25 cellular contexts compared by ENCODE assay signal in the genomic region with DNA sequence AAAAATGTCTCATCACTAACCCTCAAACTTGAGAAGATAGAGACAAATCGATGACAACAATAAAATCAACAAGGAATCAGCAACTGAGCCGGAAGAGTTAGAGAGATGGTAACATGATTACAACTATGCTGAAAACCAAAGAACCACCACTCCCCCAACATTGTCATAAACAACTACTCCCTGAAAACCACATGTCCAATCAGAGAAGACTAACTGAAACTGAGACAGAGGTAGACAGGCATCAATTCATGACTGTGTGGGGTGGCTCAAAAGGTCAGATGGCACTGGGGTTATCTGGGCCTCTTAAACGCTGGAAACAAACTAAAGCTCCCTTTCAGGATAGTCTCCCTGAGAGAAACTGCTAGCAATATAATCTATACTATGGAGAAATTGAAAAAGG.
DNase-seq lines count a peak whose midpoint lies in the region; ATAC-seq and FAIRE-seq lines count a peak whose summit lies in the region.
"Had no signal": no experiment of that assay in that cellular context is flagged by ENCODE, and none has a peak within 500 bp of the region (broad histone marks: within the 10 kb centered on the region; RNA-seq: fewer than 3 reads in every experiment).

No MANE protein-coding gene starts in this region.

- no peaks in the 10 kb centered on the region for H3K36me3 Mint-ChIP-seq in activated T-cell treated with anti-CD3 and anti-CD28 coated beads, Interleukin-2, amount 50 U/mL, for 4 hours (ENCODE audit: insufficient read depth)
- no peaks in the 10 kb centered on the region for H3K36me3 Mint-ChIP-seq in activated T-helper 17 cell treated with anti-CD3 and anti-CD28 coated beads, Interleukin-2, amount 50 U/mL, for 72 hours (ENCODE audit: low read depth)
- no peaks in the 10 kb centered on the region for H3K36me3 Mint-ChIP-seq in stimulated activated effector memory CD8-positive, alpha-beta T cell treated with anti-CD3 and anti-CD28 coated beads, Interleukin-12 subunit alpha, Interleukin-12 subunit beta, amount 100 ng/mL, for 72 hours
- H3K36me3 Mint-ChIP-seq: activated naive CD8-positive, alpha-beta T cell treated with anti-CD3 and anti-CD28 coated beads, Interleukin-2, amount 10 ng/mL, durations not matched to agents 7 days and 5 days had no signal

- peaks cover 4% of the 10 kb centered on the region for H3K4me1 Mint-ChIP-seq in activated T-cell treated with anti-CD3 and anti-CD28 coated beads, Interleukin-2, amount 50 U/mL, for 4 hours (ENCODE audit: low read depth)
- H3K4me1 Mint-ChIP-seq in activated T-helper 17 cell treated with anti-CD3 and anti-CD28 coated beads, Interleukin-2, amount 50 U/mL, for 72 hours = peaks cover 4% of the 10 kb centered on the region
- no peaks in the 10 kb centered on the region for H3K4me1 Mint-ChIP-seq in stimulated activated effector memory CD8-positive, alpha-beta T cell treated with anti-CD3 and anti-CD28 coated beads, Interleukin-12 subunit alpha, Interleukin-12 subunit beta, amount 100 ng/mL, for 72 hours
- H3K4me1 Mint-ChIP-seq: activated naive CD8-positive, alpha-beta T cell treated with anti-CD3 and anti-CD28 coated beads, Interleukin-2, amount 10 ng/mL, durations not matched to agents 7 days and 5 days; B cell had no signal

- H3K9me3 Mint-ChIP-seq in activated T-cell treated with anti-CD3 and anti-CD28 coated beads, Interleukin-2, amount 50 U/mL, for 4 hours = peaks cover 3% of the 10 kb centered on the region
- H3K9me3 Mint-ChIP-seq in activated T-helper 17 cell treated with anti-CD3 and anti-CD28 coated beads, Interleukin-2, amount 50 U/mL, for 72 hours = peaks cover 8% of the 10 kb centered on the region
- peaks cover 4% of the 10 kb centered on the region for H3K9me3 Mint-ChIP-seq in stimulated activated effector memory CD8-positive, alpha-beta T cell treated with anti-CD3 and anti-CD28 coated beads, Interleukin-12 subunit alpha, Interleukin-12 subunit beta, amount 100 ng/mL, for 72 hours
- H3K9me3 Mint-ChIP-seq: activated naive CD8-positive, alpha-beta T cell treated with anti-CD3 and anti-CD28 coated beads, Interleukin-2, amount 10 ng/mL, durations not matched to agents 7 days and 5 days had no signal

- DNase-seq in activated T-cell treated with anti-CD3 and anti-CD28 coated beads, Interleukin-2, amount 50 U/mL, for 4 hours = no peak
- no peak for DNase-seq in activated T-cell treated with anti-CD3 and anti-CD28 coated beads for 4 hours
- DNase-seq in stimulated activated effector memory CD8-positive, alpha-beta T cell treated with anti-CD3 and anti-CD28 coated beads, Interleukin-12 subunit alpha, Interleukin-12 subunit beta, amount 100 ng/mL, for 72 hours (ENCODE audit: low spot score in 2 of 2) = no peak
- no peak for DNase-seq in HTR-8/SVneo (ENCODE audit: insufficient read length, low spot score)
- DNase-seq in NCI-H82 treated with DMSO at 0.1 percent for 48 hours (lab: John Stamatoyannopoulos, UW; ENCODE audit: unreplicated experiment) = no peak
- no peak for DNase-seq in NCI-H128 (lab: John Stamatoyannopoulos, UW; ENCODE audit: unreplicated experiment)
- DNase-seq: activated CD4-positive, alpha-beta T cell treated with anti-CD3 and anti-CD28 coated beads, Interleukin-2, amount 50 U/mL, for 48 hours; activated naive CD8-positive, alpha-beta T cell treated with anti-CD3 and anti-CD28 coated beads, Interleukin-2, amount 10 ng/mL, durations not matched to agents 7 days and 5 days; activated T-cell treated with anti-CD3 and anti-CD28 coated beads, Interleukin-2, amount 50 U/mL, for 48 hours; DMS79 treated with DMSO at 0.1 percent for 48 hours; effector CD8-positive, alpha-beta T cell; foreskin keratinocyte; left colon; mesendoderm; NCI-H1092 treated with DMSO at 0.1 percent for 48 hours; NCI-H2029 treated with DMSO at 0.1 percent for 48 hours; NCI-H2227 treated with DMSO at 0.1 percent for 48 hours; occipital lobe; T-helper 9 cell had no signal

- no peak overlapping the region for H3K4me3 Mint-ChIP-seq in activated T-cell treated with anti-CD3 and anti-CD28 coated beads, Interleukin-2, amount 50 U/mL, for 4 hours
- peak overlapping the region; percentile 36 for H3K4me3 Mint-ChIP-seq in activated T-helper 17 cell treated with anti-CD3 and anti-CD28 coated beads, Interleukin-2, amount 50 U/mL, for 72 hours
- H3K4me3 Mint-ChIP-seq in stimulated activated effector memory CD8-positive, alpha-beta T cell treated with anti-CD3 and anti-CD28 coated beads, Interleukin-12 subunit alpha, Interleukin-12 subunit beta, amount 100 ng/mL, for 72 hours = peak overlapping the region; percentile 5
- H3K4me3 Mint-ChIP-seq: activated naive CD8-positive, alpha-beta T cell treated with anti-CD3 and anti-CD28 coated beads, Interleukin-2, amount 10 ng/mL, durations not matched to agents 7 days and 5 days; B cell had no signal

- no peak for FAIRE-seq in HTR-8/SVneo (lab: Jason Lieb, UNC)
- FAIRE-seq: HepG2 had no signal

- H3K27me3 Mint-ChIP-seq in activated T-cell treated with anti-CD3 and anti-CD28 coated beads, Interleukin-2, amount 50 U/mL, for 4 hours (ENCODE audit: low read depth) = peaks cover 4% of the 10 kb centered on the region
- H3K27me3 Mint-ChIP-seq in activated T-helper 17 cell treated with anti-CD3 and anti-CD28 coated beads, Interleukin-2, amount 50 U/mL, for 72 hours = no peaks in the 10 kb centered on the region
- H3K27me3 Mint-ChIP-seq: activated naive CD8-positive, alpha-beta T cell treated with anti-CD3 and anti-CD28 coated beads, Interleukin-2, amount 10 ng/mL, durations not matched to agents 7 days and 5 days; B cell had no signal

- peak overlapping the region; percentile 81 for H3K27ac Mint-ChIP-seq in activated T-helper 17 cell treated with anti-CD3 and anti-CD28 coated beads, Interleukin-2, amount 50 U/mL, for 72 hours
- H3K27ac Mint-ChIP-seq in stimulated activated effector memory CD8-positive, alpha-beta T cell treated with anti-CD3 and anti-CD28 coated beads, Interleukin-12 subunit alpha, Interleukin-12 subunit beta, amount 100 ng/mL, for 72 hours = peak overlapping the region; percentile 43
- H3K27ac Mint-ChIP-seq: activated naive CD8-positive, alpha-beta T cell treated with anti-CD3 and anti-CD28 coated beads, Interleukin-2, amount 10 ng/mL, durations not matched to agents 7 days and 5 days; B cell had no signal

- peak; percentile 41 to 46 for ATAC-seq in activated T-cell treated with anti-CD3 and anti-CD28 coated beads, Interleukin-2, amount 50 U/mL, for 4 hours
- ATAC-seq in HG02885 (IDR thresholded peaks at IDR 0.05; ENCODE audit: poor library complexity, unreplicated experiment) = peak; percentile 45
- ATAC-seq in activated T-helper 17 cell treated with anti-CD3 and anti-CD28 coated beads, Interleukin-2, amount 50 U/mL, for 72 hours (replicated peaks) = peak; percentile 95
- peak; percentile 96 for ATAC-seq in stimulated activated effector memory CD8-positive, alpha-beta T cell treated with anti-CD3 and anti-CD28 coated beads, Interleukin-12 subunit alpha, Interleukin-12 subunit beta, amount 100 ng/mL, for 72 hours
- ATAC-seq: foreskin keratinocyte, HCT116, HepG2, left colon, SK-N-SH treated with all-trans-retinoic acid at 6 μM for 48 hours had no signal

Comparison
In these comparisons a context has a peak if more than half of its experiments do, and no peak if none do; other contexts are left out.
1. ATAC-seq: peak in every context shown above with its lines; median percentile 96 in stimulated activated effector memory CD8-positive, alpha-beta T cell treated with anti-CD3 and anti-CD28 coated beads, Interleukin-12 subunit alpha, Interleukin-12 subunit beta, amount 100 ng/mL, for 72 hours; 95 in activated T-helper 17 cell treated with anti-CD3 and anti-CD28 coated beads, Interleukin-2, amount 50 U/mL, for 72 hours; 45 in HG02885; 44 in activated T-cell treated with anti-CD3 and anti-CD28 coated beads, Interleukin-2, amount 50 U/mL, for 4 hours.